8 cellular contexts compared by ENCODE assay signal in genomic region chr9:113516840-113517577, GRCh38. TPM values are rescaled to one million over a fixed set of nuclear protein-coding genes. Genes with fewer than 3 reads are reported as not detected.
A peak's percentile ranks its signal among the peaks of the same experiment; 100 is the strongest.
DNase-seq lines count a peak whose midpoint lies in the region; ATAC-seq and TF ChIP-seq lines count a peak whose summit lies in the region.

No MANE protein-coding gene starts in this region.

- DNase-seq in CD8-positive, alpha-beta T cell, result peak; percentile 35 to 83 (median 65)
- peak; percentile 80 for DNase-seq in Jurkat, Clone E6-1 (ENCODE audit: low read depth, low spot score)
- peak; percentile 53 to 64 for DNase-seq in activated CD8-positive, alpha-beta memory T cell treated with anti-CD3 and anti-CD28 coated beads for 4 hours (ENCODE audit: low read depth in 2 of 2)
- DNase-seq in lower lobe of right lung (no peak), NCI-H526 (lab: John Stamatoyannopoulos, UW) (no peak), type B pancreatic cell (ENCODE audit: extremely low spot score, unreplicated experiment) (no peak)
- DNase-seq in stimulated activated naive CD8-positive, alpha-beta T cell treated with anti-CD3 and anti-CD28 coated beads, Interleukin-15, amount 100 ng/mL, for 72 hours, result peak; percentile 76 to 90

- H3K27me3 ChIP-seq in CD8-positive, alpha-beta T cell (ENCODE audit: insufficient read depth, low read length), result no peaks in the 10 kb centered on the region
- H3K27me3 ChIP-seq in lower lobe of right lung (ENCODE audit: low read depth), result no peaks in the 10 kb centered on the region

- no peak for TF ChIP-seq CTCF in CD8-positive, alpha-beta T cell (IDR thresholded peaks at IDR 0.05)
- TF ChIP-seq CTCF in lower lobe of right lung (IDR thresholded peaks at IDR 0.05) (no peak), type B pancreatic cell (conservative IDR thresholded peaks at IDR 0.05) (no peak)

- CTCF ChIA-PET in CD8-positive, alpha-beta T cell (lab: Charles Lee), result interaction anchor here (0.7 to 2.6 kb wide), 10 partner anchors 10 to 242 kb away, joined by 3 to 7 read pairs (median 4); no protein-coding TSS in a partner anchor

- no peaks in the 10 kb centered on the region for H3K9me3 Mint-ChIP-seq in CD8-positive, alpha-beta T cell
- no peaks in the 10 kb centered on the region for H3K9me3 Mint-ChIP-seq in stimulated activated naive CD8-positive, alpha-beta T cell treated with anti-CD3 and anti-CD28 coated beads, Interleukin-15, amount 100 ng/mL, for 72 hours
- H3K9me3 Mint-ChIP-seq in type B pancreatic cell, result no peaks in the 10 kb centered on the region

- H3K9me3 ChIP-seq in CD8-positive, alpha-beta T cell (ENCODE audit: low read length), result no peaks in the 10 kb centered on the region
- H3K9me3 ChIP-seq in lower lobe of right lung, result no peaks in the 10 kb centered on the region

- intact Hi-C loops in CD8-positive, alpha-beta T cell (cut with DNase I, micrococcal nuclease), result loop anchor here in 1 of 2 experiments (1.0 to 10.0 kb wide), 3 partner anchors 8 to 242 kb away; partner anchors contain the start of genes CDC26 and PRPF4
- intact Hi-C loops in lower lobe of right lung (cut with DNase I), result no loop called here

- H3K27ac Mint-ChIP-seq in CD8-positive, alpha-beta T cell, result peak overlapping the region; percentile 98
- H3K27ac Mint-ChIP-seq in stimulated activated naive CD8-positive, alpha-beta T cell treated with anti-CD3 and anti-CD28 coated beads, Interleukin-15, amount 100 ng/mL, for 72 hours, result peak overlapping the region; percentile 51 to 94
- H3K27ac Mint-ChIP-seq in type B pancreatic cell, result no peak overlapping the region

- peak; percentile 62 for ATAC-seq in CD8-positive, alpha-beta T cell
- peak; percentile 90 for ATAC-seq in GM21381 (IDR thresholded peaks at IDR 0.05; ENCODE audit: unreplicated experiment)
- ATAC-seq in lower lobe of right lung, result peak; percentile 74 to 75
- peak; percentile 89 for ATAC-seq in stimulated activated naive CD8-positive, alpha-beta T cell treated with anti-CD3 and anti-CD28 coated beads, Interleukin-15, amount 100 ng/mL, for 72 hours

- POLR2A ChIA-PET in CD8-positive, alpha-beta T cell (lab: Charles Lee), result interaction anchor here (0.6 to 4.2 kb wide), 11 partner anchors 9 to 1058 kb away, joined by 3 to 27 read pairs (median 5); partner anchors contain the start of genes ALAD, C9orf43 and POLE3

- peak overlapping the region; percentile 50 for H3K4me3 ChIP-seq in CD8-positive, alpha-beta T cell (ENCODE audit: low read depth, low read length)
- peak overlapping the region; percentile 32 for H3K4me3 ChIP-seq in Jurkat, Clone E6-1 (ENCODE audit: low read length)
- peak overlapping the region; percentile 31 for H3K4me3 ChIP-seq in lower lobe of right lung

- no peaks in the 10 kb centered on the region for H3K27me3 Mint-ChIP-seq in CD8-positive, alpha-beta T cell (ENCODE audit: low read depth)
- no peaks in the 10 kb centered on the region for H3K27me3 Mint-ChIP-seq in stimulated activated naive CD8-positive, alpha-beta T cell treated with anti-CD3 and anti-CD28 coated beads, Interleukin-15, amount 100 ng/mL, for 72 hours
- H3K27me3 Mint-ChIP-seq in type B pancreatic cell, result peaks cover 6% of the 10 kb centered on the region

- peaks cover 89% of the 10 kb centered on the region for H3K4me1 ChIP-seq in CD8-positive, alpha-beta T cell (ENCODE audit: insufficient read depth, low read length)
- H3K4me1 ChIP-seq in lower lobe of right lung, result peaks cover 23% of the 10 kb centered on the region

- H3K4me1 Mint-ChIP-seq in CD8-positive, alpha-beta T cell (ENCODE audit: low read depth), result peaks cover 90% of the 10 kb centered on the region
- peaks cover 92% of the 10 kb centered on the region for H3K4me1 Mint-ChIP-seq in stimulated activated naive CD8-positive, alpha-beta T cell treated with anti-CD3 and anti-CD28 coated beads, Interleukin-15, amount 100 ng/mL, for 72 hours
- H3K4me1 Mint-ChIP-seq in type B pancreatic cell (ENCODE audit: unreplicated experiment), result peaks cover 37% of the 10 kb centered on the region

- peak overlapping the region; percentile 50 for H3K27ac ChIP-seq in CD8-positive, alpha-beta T cell (ENCODE audit: low read depth, low read length)
- no peak overlapping the region for H3K27ac ChIP-seq in lower lobe of right lung

- peak overlapping the region; percentile 96 for H3K4me3 Mint-ChIP-seq in CD8-positive, alpha-beta T cell
- H3K4me3 Mint-ChIP-seq in stimulated activated naive CD8-positive, alpha-beta T cell treated with anti-CD3 and anti-CD28 coated beads, Interleukin-15, amount 100 ng/mL, for 72 hours, result peak overlapping the region; percentile 90 to 94
- no peak overlapping the region for H3K4me3 Mint-ChIP-seq in type B pancreatic cell

- peaks cover 12% of the 10 kb centered on the region for H3K36me3 Mint-ChIP-seq in CD8-positive, alpha-beta T cell
- H3K36me3 Mint-ChIP-seq in type B pancreatic cell, result no peaks in the 10 kb centered on the region

- no peaks in the 10 kb centered on the region for H3K36me3 ChIP-seq in CD8-positive, alpha-beta T cell (ENCODE audit: insufficient read depth, low read length)
- H3K36me3 ChIP-seq in lower lobe of right lung, result peaks cover 13% of the 10 kb centered on the region

RNA-seq across cellular contexts. Expression of gene RGS3, which starts 53.5 kb away (rescaled TPM):
- total RNA-seq in CD8-positive, alpha-beta T cell, result 10 to 100 TPM; 29.1 to 30.7 TPM
- polyA plus RNA-seq in Jurkat, Clone E6-1 (2012; ENCODE audit: insufficient read depth, insufficient read length), result 8.9 TPM
- total RNA-seq in lower lobe of right lung (66.2 TPM), type B pancreatic cell (ENCODE audit: low replicate concordance) (9.6 and 29.9 TPM in 2 replicates)

Comparison
In these comparisons a context has a peak if more than half of its experiments do, and no peak if none do; other contexts are left out.
1. DNase-seq: peak in CD8-positive, alpha-beta T cell (7 of 7), Jurkat, Clone E6-1 (single experiment), activated CD8-positive, alpha-beta memory T cell treated with anti-CD3 and anti-CD28 coated beads for 4 hours (2 of 2) and stimulated activated naive CD8-positive, alpha-beta T cell treated with anti-CD3 and anti-CD28 coated beads, Interleukin-15, amount 100 ng/mL, for 72 hours (2 of 2); none in lower lobe of right lung (single experiment), NCI-H526 (0 of 2) and type B pancreatic cell (single experiment).
2. Peak in every context shown above with its lines, with median percentiles within 50 percentile points of each other: ATAC-seq and H3K4me3 ChIP-seq.